Comparison of ENCODE assay signal across 13 cellular contexts in genomic region chr2:29015701-29016470, GRCh38. TPM values are rescaled to one million over a fixed set of nuclear protein-coding genes. Genes with fewer than 3 reads are reported as not detected.
DNase-seq lines count a peak whose midpoint lies in the region; ATAC-seq and TF ChIP-seq lines count a peak whose summit lies in the region.
"Had no signal": no experiment of that assay in that cellular context is flagged by ENCODE, and none has a peak within 500 bp of the region (broad histone marks: within the 10 kb centered on the region; RNA-seq: fewer than 3 reads in every experiment).

No MANE protein-coding gene starts in this region.

- H3K9ac ChIP-seq in trophoblast cell (ENCODE audit: low read length) = no peak overlapping the region

- no peak for ATAC-seq in CD4-positive, alpha-beta T cell (ENCODE audit: poor library complexity)
- no peak for ATAC-seq in effector memory CD8-positive, alpha-beta T cell (replicated peaks)
- ATAC-seq: body of pancreas had no signal

- peaks cover 63% of the 10 kb centered on the region for H3K4me1 Mint-ChIP-seq in CD4-positive, alpha-beta T cell (ENCODE audit: low read depth)
- H3K4me1 Mint-ChIP-seq in effector memory CD8-positive, alpha-beta T cell (ENCODE audit: low read depth in 2 of 2) = peaks cover 71 to 80% of the 10 kb centered on the region in 2 donors

- H3K4me2 ChIP-seq in trophoblast cell (ENCODE audit: low read length) = no peak overlapping the region

- DNase-seq in CD4-positive, alpha-beta T cell = no peak
- DNase-seq in NCI-H187 (lab: John Stamatoyannopoulos, UW) (peak; percentile 40 to 50), trophoblast cell (no peak), mesenteric fat pad (ENCODE audit: low spot score) (no peak), NCI-H2029 treated with DMSO at 0.1 percent for 48 hours (lab: John Stamatoyannopoulos, UW) (no peak), A172 (ENCODE audit: low spot score) (no peak), substantia nigra (lab: John Stamatoyannopoulos, UW) (no peak)
- no peak for DNase-seq in effector memory CD8-positive, alpha-beta T cell
- DNase-seq: nucleus accumbens had no signal

- no peaks in the 10 kb centered on the region for H3K79me2 ChIP-seq in trophoblast cell (ENCODE audit: control insufficient read depth, insufficient read depth, low read length, poor library complexity)

- no peak overlapping the region for H3K4me3 ChIP-seq in trophoblast cell (ENCODE audit: low read depth, low read length)
- H3K4me3 ChIP-seq: body of pancreas, esophagus muscularis mucosa, SK-N-MC had no signal

- H3K36me3 Mint-ChIP-seq in CD4-positive, alpha-beta T cell (ENCODE audit: low read depth) = no peaks in the 10 kb centered on the region
- H3K36me3 Mint-ChIP-seq in effector memory CD8-positive, alpha-beta T cell (ENCODE audit: insufficient read depth) = peaks cover 31% of the 10 kb centered on the region

- no peak overlapping the region for H3K14ac ChIP-seq in trophoblast cell (ENCODE audit: low read length)

- H2BK120ac ChIP-seq in trophoblast cell (ENCODE audit: insufficient read depth, low read length, poor library complexity) = no peak overlapping the region

- no CpG with 5 or more reads among the region's 17 CpGs for WGBS in trophoblast cell (ENCODE audit: extremely low coverage, insufficient coverage, insufficient read length)

- no peaks in the 10 kb centered on the region for H3K4me1 ChIP-seq in trophoblast cell (ENCODE audit: control insufficient read depth in 1 of 2, insufficient read depth in 2 of 2, low read length in 2 of 2)

- no peak overlapping the region for H3K18ac ChIP-seq in trophoblast cell (ENCODE audit: low read length)

- peak overlapping the region; percentile 81 for H3K27ac ChIP-seq in CD4-positive, alpha-beta T cell (ENCODE audit: low read depth, low read length)
- H3K27ac ChIP-seq in trophoblast cell (ENCODE audit: low read depth, low read length) (no peak overlapping the region), substantia nigra (ENCODE audit: low read depth, low read length, poor library complexity, severe bottlenecking) (no peak overlapping the region)
- H3K27ac ChIP-seq: SK-N-MC had no signal

- no peak overlapping the region for H3K23ac ChIP-seq in trophoblast cell (ENCODE audit: low read length)

- no peaks in the 10 kb centered on the region for H3K79me1 ChIP-seq in trophoblast cell (ENCODE audit: low read length)

- H4K91ac ChIP-seq in trophoblast cell (ENCODE audit: low read depth, low read length) = no peak overlapping the region

- H3K27me3 Mint-ChIP-seq in CD4-positive, alpha-beta T cell = no peaks in the 10 kb centered on the region
- no peaks in the 10 kb centered on the region for H3K27me3 Mint-ChIP-seq in effector memory CD8-positive, alpha-beta T cell

- H3K27ac Mint-ChIP-seq in CD4-positive, alpha-beta T cell = peak overlapping the region; percentile 99
- peak overlapping the region; percentile 99 to 100 for H3K27ac Mint-ChIP-seq in effector memory CD8-positive, alpha-beta T cell

- H3K4me3 Mint-ChIP-seq in CD4-positive, alpha-beta T cell = peak overlapping the region; percentile 82
- H3K4me3 Mint-ChIP-seq in effector memory CD8-positive, alpha-beta T cell = peak overlapping the region; percentile 81 to 93

- CTCF ChIA-PET in CD4-positive, alpha-beta T cell (lab: Charles Lee) = interaction anchor here (0.8 to 1.7 kb wide), 11 partner anchors 12 to 450 kb away, joined by 3 to 6 read pairs (median 3); no protein-coding TSS in a partner anchor

- H4K12ac ChIP-seq in trophoblast cell (ENCODE audit: low read depth, low read length) = no peak overlapping the region

- no peak overlapping the region for H2AK5ac ChIP-seq in trophoblast cell (ENCODE audit: low read length)

- H3K27me3 ChIP-seq in CD4-positive, alpha-beta T cell (ENCODE audit: control insufficient read depth, insufficient read depth, low read length) = no peaks in the 10 kb centered on the region
- no peaks in the 10 kb centered on the region for H3K27me3 ChIP-seq in trophoblast cell (ENCODE audit: insufficient read depth, low read length)
- H3K27me3 ChIP-seq: body of pancreas, esophagus muscularis mucosa had no signal

- no peaks in the 10 kb centered on the region for H3K9me3 Mint-ChIP-seq in CD4-positive, alpha-beta T cell
- H3K9me3 Mint-ChIP-seq in effector memory CD8-positive, alpha-beta T cell = no peaks in the 10 kb centered on the region

- POLR2A ChIA-PET in CD4-positive, alpha-beta T cell (lab: Charles Lee) = interaction anchor here (0.8 to 2.4 kb wide), 12 partner anchors 10 to 146 kb away, joined by 3 to 52 read pairs (median 8); partner anchors contain the start of genes TRMT61B and WDR43

- no peaks in the 10 kb centered on the region for H3K36me3 ChIP-seq in trophoblast cell (ENCODE audit: control insufficient read depth in 1 of 2, insufficient read depth in 2 of 2, low read length in 2 of 2)
- H3K36me3 ChIP-seq: esophagus muscularis mucosa had no signal

- H2BK12ac ChIP-seq in trophoblast cell (ENCODE audit: low read length) = no peak overlapping the region

- peak overlapping the region; percentile 9 for H2AFZ ChIP-seq in trophoblast cell (ENCODE audit: insufficient read depth, low read length, poor library complexity)

- H4K8ac ChIP-seq in trophoblast cell (ENCODE audit: low read depth, low read length) = no peak overlapping the region

- no peak overlapping the region for H2BK5ac ChIP-seq in trophoblast cell (ENCODE audit: low read depth, low read length, poor library complexity)

- intact Hi-C loops in CD4-positive, alpha-beta T cell (cut with DNase I, micrococcal nuclease) = loop anchor here (1.0 to 10.0 kb wide), 6 partner anchors 16 to 451 kb away; partner anchors contain the start of genes SPDYA (in 1 of the 2) and WDR43 (in 1 of the 2)

- no peaks in the 10 kb centered on the region for H3K9me3 ChIP-seq in CD4-positive, alpha-beta T cell (ENCODE audit: control insufficient read depth, low read length)
- peaks cover 2% of the 10 kb centered on the region for H3K9me3 ChIP-seq in trophoblast cell (ENCODE audit: insufficient read depth, low read depth, low read length)
- H3K9me3 ChIP-seq: body of pancreas, esophagus muscularis mucosa had no signal

- no peak for TF ChIP-seq CTCF in CD4-positive, alpha-beta T cell (IDR thresholded peaks at IDR 0.05)

- no peak overlapping the region for H3K4ac ChIP-seq in trophoblast cell (ENCODE audit: low read depth, low read length)

RNA-seq across cellular contexts. Expression of gene TOGARAM2, which starts 34.8 kb away (rescaled TPM):
- 1 to 10 TPM; 2.0 to 2.3 TPM for total RNA-seq in CD4-positive, alpha-beta T cell
- polyA plus RNA-seq in trophoblast cell (2013) = 0.07 and 0.14 TPM in 2 replicates
- 0.39 TPM for total RNA-seq in mesenteric fat pad
- 0.69 and 1.9 TPM in 2 replicates for total RNA-seq in A172 (2014; rRNA removed; shearing (Covaris generic))

RNA-seq across cellular contexts. Expression of gene PCARE, which starts 58.4 kb away (rescaled TPM):
- total RNA-seq in CD4-positive, alpha-beta T cell = not detected
- under 0.01 TPM in 1 of 2 replicates, not detected in the other for polyA plus RNA-seq in trophoblast cell (2013)
- total RNA-seq in mesenteric fat pad = 0.06 TPM
- total RNA-seq in A172 (2014; rRNA removed; shearing (Covaris generic)) = not detected in 2 replicates
- total RNA-seq: body of pancreas, esophagus muscularis mucosa, H7 had no signal

Comparison
In these comparisons a context has a peak if more than half of its experiments do, and no peak if none do; other contexts are left out.
1. DNase-seq: peak in NCI-H187 (2 of 2); none in CD4-positive, alpha-beta T cell (0 of 10), effector memory CD8-positive, alpha-beta T cell (0 of 3), trophoblast cell (0 of 2), mesenteric fat pad (single experiment), NCI-H2029 treated with DMSO at 0.1 percent for 48 hours (single experiment), A172 (single experiment) and substantia nigra (0 of 49).